1 cellular context compared by ENCODE assay signal in genomic region chr22:41542224-41542623, GRCh38.
TF ChIP-seq lines count a peak whose summit lies in the region.

No MANE protein-coding gene starts in this region.

TF ChIP-seq in K562, 482 proteins besides CTCF, POLR2A, EP300 and RAD21:
- no peak for TF ChIP-seq RUNX1 (IDR thresholded peaks at IDR 0.05; ENCODE audit: low read depth)
- no peak for TF ChIP-seq E2F1 (CRISPR knock-in tag; IDR thresholded peaks at IDR 0.05)
- TF ChIP-seq CTCFL (IDR thresholded peaks at IDR 0.05; ENCODE audit: borderline replicate concordance, insufficient read depth, low read depth, low read length, poor library complexity, severe bottlenecking), result no peak
- TF ChIP-seq PHF8 (IDR thresholded peaks at IDR 0.05; ENCODE audit: borderline replicate concordance, low read length), result no peak
- TF ChIP-seq ZNF699 (CRISPR knock-in tag; IDR thresholded peaks at IDR 0.05; ENCODE audit: insufficient replicate concordance), result no peak
- TF ChIP-seq ZC3H8 (IDR thresholded peaks at IDR 0.05), result no peak
- TF ChIP-seq PTTG1 (tag; IDR thresholded peaks at IDR 0.05; ENCODE audit: low read depth), result no peak
- TF ChIP-seq UBTF (IDR thresholded peaks at IDR 0.05; ENCODE audit: borderline replicate concordance in 1 of 2, low read depth in 2 of 2, low read length in 2 of 2), result no peak
- no peak for TF ChIP-seq TRIM28 (IDR thresholded peaks at IDR 0.05)
- TF ChIP-seq THRB (CRISPR knock-in tag; conservative IDR thresholded peaks at IDR 0.05), result no peak
- TF ChIP-seq BCLAF1 (IDR thresholded peaks at IDR 0.05; ENCODE audit: borderline replicate concordance in 1 of 2, control insufficient read depth in 1 of 2, low read depth in 2 of 2, low read length in 1 of 2), result no peak
- TF ChIP-seq CREB1 (IDR thresholded peaks at IDR 0.05), result no peak
- no peak for TF ChIP-seq CREB1 (CRISPR knock-in tag; IDR thresholded peaks at IDR 0.05)
- TF ChIP-seq ZNF583 (CRISPR knock-in tag; IDR thresholded peaks at IDR 0.05), result no peak
- TF ChIP-seq ZSCAN32 (CRISPR knock-in tag; IDR thresholded peaks at IDR 0.05), result no peak
- TF ChIP-seq ARNT (IDR thresholded peaks at IDR 0.05), result no peak
- TF ChIP-seq POLR3A (IDR thresholded peaks at IDR 0.05; ENCODE audit: borderline replicate concordance, extremely low read depth, insufficient read depth, insufficient read length), result no peak
- TF ChIP-seq TCF3 (CRISPR knock-in tag; IDR thresholded peaks at IDR 0.05), result no peak
- TF ChIP-seq MCM3 (IDR thresholded peaks at IDR 0.05), result no peak
